17 cellular contexts compared by ENCODE assay signal in the genomic region with DNA sequence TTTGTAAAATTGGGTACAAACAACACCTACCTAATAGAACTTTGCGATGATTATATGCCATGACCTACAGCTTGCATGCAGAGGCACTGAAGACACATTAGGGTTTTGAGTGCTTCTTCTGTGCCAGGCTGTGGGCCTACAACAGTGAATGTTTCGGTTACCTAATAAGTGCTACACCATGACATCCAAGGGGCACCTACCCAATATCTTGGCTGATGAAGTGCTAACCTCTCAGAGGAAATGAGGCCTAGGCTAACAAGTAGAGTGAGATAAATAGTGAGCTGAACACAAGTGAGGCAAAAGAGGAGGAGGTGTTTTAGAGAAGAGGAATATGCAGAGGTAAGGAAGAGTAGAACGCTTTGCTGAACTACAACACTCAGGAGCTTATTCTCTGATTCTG.
"Had no signal": no experiment of that assay in that cellular context is flagged by ENCODE, and none has a peak within 500 bp of the region (broad histone marks: within the 10 kb centered on the region; RNA-seq: fewer than 3 reads in every experiment).

No MANE protein-coding gene starts in this region.

- H3K27me3 Mint-ChIP-seq: activated B cell treated with CpG ODN at 0.5 μM for 24 hours had no signal

- DNase-seq: activated B cell treated with CpG ODN at 0.5 μM for 24 hours; activated CD4-positive, alpha-beta T cell treated with anti-CD3 and anti-CD28 coated beads, Interleukin-2, amount 50 U/mL, for 48 hours; activated naive CD4-positive, alpha-beta T cell treated with anti-CD3 and anti-CD28 coated beads, Interleukin-2, amount 50 U/mL, for 16 hours; central memory CD4-positive, alpha-beta T cell; cortex of kidney; effector CD4-positive, alpha-beta T cell; foreskin fibroblast; hippocampal formation; kidney; left lung; mammary epithelial cell; naive B cell; stimulated activated CD4-positive, alpha-beta T cell treated with anti-CD3 and anti-CD28 coated beads, Interleukin-4, amount 100 ng/mL, for 1 hour; stimulated activated naive CD4-positive, alpha-beta T cell; testis; upper lobe of left lung had no signal

- H3K9me3 Mint-ChIP-seq: activated B cell treated with CpG ODN at 0.5 μM for 24 hours had no signal

- H3K4me3 Mint-ChIP-seq: activated B cell treated with CpG ODN at 0.5 μM for 24 hours, naive B cell had no signal

- H3K9me3 ChIP-seq: left lung, testis, upper lobe of left lung had no signal

- H3K27ac Mint-ChIP-seq: activated B cell treated with CpG ODN at 0.5 μM for 24 hours, naive B cell had no signal

- H3K4me1 Mint-ChIP-seq: activated B cell treated with CpG ODN at 0.5 μM for 24 hours, brain had no signal

- ATAC-seq: left lung had no signal

- H3K36me3 Mint-ChIP-seq: brain, naive B cell had no signal
